ENCODE assay signal across 8 cellular contexts in genomic region chr12:106760184-106760531, GRCh38. TPM values are rescaled to one million over a fixed set of nuclear protein-coding genes. Genes with fewer than 3 reads are reported as not detected.
DNase-seq lines count a peak whose midpoint lies in the region; ATAC-seq and TF ChIP-seq lines count a peak whose summit lies in the region.

No MANE protein-coding gene starts in this region.

- DNase-seq in ELF-1 (ENCODE audit: low read depth, low spot score), result peak; percentile 71
- peak; percentile 71 for DNase-seq in GM19240 (ENCODE audit: insufficient read length, low spot score)
- DNase-seq in SK-MEL-5 (ENCODE audit: low read depth, low spot score), result peak; percentile 5
- no peak for DNase-seq in left ventricle myocardium superior
- DNase-seq in type B pancreatic cell (ENCODE audit: extremely low spot score, unreplicated experiment), result no peak
- no peak for DNase-seq in RWPE1 (ENCODE audit: low spot score)
- no peak for DNase-seq in stimulated activated CD4-positive, alpha-beta T cell treated with anti-CD3 and anti-CD28 coated beads, Interleukin-12 subunit alpha, Interleukin-12 subunit beta, amount 100 ng/mL, for 4 hours

- peak overlapping the region; percentile 4 for H3K4me3 Mint-ChIP-seq in type B pancreatic cell

- intact Hi-C loops in left ventricle myocardium superior (cut with micrococcal nuclease), result no loop called here

- H3K4me1 Mint-ChIP-seq in type B pancreatic cell (ENCODE audit: unreplicated experiment), result peaks cover 27% of the 10 kb centered on the region

- H3K27ac ChIP-seq in RWPE1, result no peak overlapping the region

- ATAC-seq in HG03196 (IDR thresholded peaks at IDR 0.05; ENCODE audit: unreplicated experiment) (peak; percentile 94), left ventricle myocardium superior (peak; percentile 25)

- CTCF ChIA-PET in RWPE1 (lab: Yijun Ruan, JAX), result no interaction called here

- no peaks in the 10 kb centered on the region for H3K27me3 Mint-ChIP-seq in type B pancreatic cell

- TF ChIP-seq CTCF in type B pancreatic cell (conservative IDR thresholded peaks at IDR 0.05) (no peak), RWPE1 (conservative IDR thresholded peaks at IDR 0.05; ENCODE audit: low read depth) (no peak)

- no peaks in the 10 kb centered on the region for H3K36me3 Mint-ChIP-seq in type B pancreatic cell

- in situ Hi-C loops in SK-MEL-5 (cut with HindIII; ENCODE audit: low pct_unique_long_range_greater_than_20kb, low sequenced_read_pairs), result no loop called here

- POLR2A ChIA-PET in RWPE1 (lab: Yijun Ruan, JAX; ENCODE audit: low non-redundant PET), result no interaction called here

- peak overlapping the region; percentile 43 for H3K27ac Mint-ChIP-seq in type B pancreatic cell

- H3K9me3 Mint-ChIP-seq in type B pancreatic cell, result no peaks in the 10 kb centered on the region

RNA-seq across cellular contexts. Expression of gene RIC8B, which starts 14.3 kb away (rescaled TPM):
- total RNA-seq in SK-MEL-5 (2014; rRNA removed; shearing (Covaris generic)), result 9.0 and 9.4 TPM in 2 replicates
- 8.5 and 10.2 TPM in 2 replicates for polyA plus RNA-seq in SK-MEL-5 (2015; cell fraction: cytosol; rRNA removed)
- polyA plus RNA-seq in SK-MEL-5 (2015; cell fraction: nucleus; rRNA removed), result 28.7 and 29.3 TPM in 2 replicates
- total RNA-seq in left ventricle myocardium superior (28.6 TPM), type B pancreatic cell (ENCODE audit: low replicate concordance) (9.8 and 22.1 TPM in 2 replicates)

Comparison
In these comparisons a context has a peak if more than half of its experiments do, and no peak if none do; other contexts are left out.
1. DNase-seq: peak in ELF-1 (single experiment), GM19240 (single experiment) and SK-MEL-5 (single experiment); none in left ventricle myocardium superior (single experiment), type B pancreatic cell (single experiment), RWPE1 (single experiment) and stimulated activated CD4-positive, alpha-beta T cell treated with anti-CD3 and anti-CD28 coated beads, Interleukin-12 subunit alpha, Interleukin-12 subunit beta, amount 100 ng/mL, for 4 hours (single experiment).